Comparison of ENCODE assay signal across 15 cellular contexts in the genomic region with DNA sequence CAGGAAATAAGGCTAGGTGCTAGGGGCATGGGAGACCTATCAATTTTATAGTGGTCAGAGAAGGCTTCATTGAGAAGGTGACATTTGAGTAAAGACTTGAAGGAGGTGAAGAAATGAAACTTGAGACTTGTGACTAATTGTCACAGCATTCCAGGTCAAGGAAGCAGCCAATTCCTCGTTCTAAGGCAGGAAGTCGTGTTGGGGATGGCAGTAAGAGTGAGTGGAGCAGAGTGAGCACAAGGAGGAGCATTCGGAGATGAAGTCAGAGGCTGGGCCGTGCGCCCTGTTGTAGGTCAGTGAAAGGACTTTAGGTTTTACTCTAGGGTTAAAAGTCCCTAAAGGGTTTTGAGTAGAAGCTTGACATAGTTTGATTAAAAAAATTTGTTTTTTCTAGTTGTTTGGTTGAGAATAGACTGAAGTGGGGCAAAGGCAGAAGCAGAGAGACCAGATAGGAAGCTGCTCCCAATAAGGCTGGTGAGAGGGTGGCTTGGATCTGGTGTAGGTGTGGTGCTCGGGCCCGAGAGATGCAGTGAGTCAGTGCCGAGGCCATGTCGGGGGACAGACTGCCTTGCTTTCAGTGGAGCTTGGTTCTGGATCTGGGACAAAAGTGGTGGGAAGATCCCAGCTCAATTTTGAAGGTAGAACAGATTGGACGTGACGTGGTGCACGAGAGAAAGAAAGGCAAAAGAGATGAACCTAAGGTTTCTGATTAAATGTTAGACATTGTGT. TPM values are rescaled to one million over a fixed set of nuclear protein-coding genes. Genes with fewer than 3 reads are reported as not detected.
DNase-seq lines count a peak whose midpoint lies in the region; ATAC-seq and TF ChIP-seq lines count a peak whose summit lies in the region.
"Had no signal": no experiment of that assay in that cellular context is flagged by ENCODE, and none has a peak within 500 bp of the region (broad histone marks: within the 10 kb centered on the region; RNA-seq: fewer than 3 reads in every experiment).

No MANE protein-coding gene starts in this region.

- H3K36me3 Mint-ChIP-seq in Calu3 (ENCODE audit: insufficient read depth, unreplicated experiment) (peaks cover 35% of the 10 kb centered on the region), chondrocyte (ENCODE audit: low read depth) (no peaks in the 10 kb centered on the region)

- H3K4me1 Mint-ChIP-seq in Calu3 (ENCODE audit: low read depth, unreplicated experiment) (peaks cover 24% of the 10 kb centered on the region), chondrocyte (ENCODE audit: low read depth) (peaks cover 24% of the 10 kb centered on the region)

- no peak for TF ChIP-seq CTCF in Calu3 (IDR thresholded peaks at IDR 0.05; ENCODE audit: unreplicated experiment)
- no peak for TF ChIP-seq CTCF in chondrocyte (IDR thresholded peaks at IDR 0.05)

- no peak overlapping the region for H3K4ac ChIP-seq in mesendoderm (ENCODE audit: low read depth, low read length)

- H3K27ac ChIP-seq in mesendoderm (ENCODE audit: low read depth, low read length): no peak overlapping the region
- H3K27ac ChIP-seq: C4-2B, Peyer's patch had no signal

- peak overlapping the region; percentile 80 for H3K23ac ChIP-seq in mesendoderm (ENCODE audit: low read length)

- no peaks in the 10 kb centered on the region for H3K79me1 ChIP-seq in mesendoderm (ENCODE audit: low read length)

- peak overlapping the region; percentile 94 for H3K27ac Mint-ChIP-seq in Calu3 (ENCODE audit: unreplicated experiment)
- peak overlapping the region; percentile 49 for H3K27ac Mint-ChIP-seq in chondrocyte (ENCODE audit: unreplicated experiment)
- H3K27ac Mint-ChIP-seq: T-helper 2 cell treated with Interferon-gamma antibody and Interleukin-4, amounts not matched to agents 5 μg/mL and 100 μg/mL, for 36 hours had no signal

- peak overlapping the region; percentile 22 for H2AK5ac ChIP-seq in mesendoderm (ENCODE audit: low read length)

- ATAC-seq in GM21526 (IDR thresholded peaks at IDR 0.05; ENCODE audit: low FRiP score, unreplicated experiment): no peak

- peak overlapping the region; percentile 49 for H3K56ac ChIP-seq in mesendoderm (ENCODE audit: low read length)

- CTCF ChIA-PET in Calu3 (lab: Charles Lee): interaction anchor here (1.2 kb wide), 1 partner anchor 101 kb away, joined by 6 read pairs; no protein-coding TSS in a partner anchor

- H4K5ac ChIP-seq in mesendoderm (ENCODE audit: low read length): no peak overlapping the region

- WGBS in mesendoderm (ENCODE audit: extremely low coverage, insufficient coverage, low lambda C conversion rate): no CpG with 5 or more reads among the region's 12 CpGs

- BruUV-seq in Calu3 (replicated peaks; lab: Mats Ljungman, UMichigan): no TSS peak

- H3K4me3 ChIP-seq in mesendoderm (ENCODE audit: low read length): no peak overlapping the region
- H3K4me3 ChIP-seq: Peyer's patch had no signal

- H3K4me1 ChIP-seq in mesendoderm (ENCODE audit: control insufficient read depth, low read depth, low read length): peaks cover 2% of the 10 kb centered on the region

- H3K18ac ChIP-seq in mesendoderm (ENCODE audit: low read length): no peak overlapping the region

- H3K79me2 ChIP-seq in mesendoderm (ENCODE audit: control insufficient read depth, insufficient read depth, low read length): no peaks in the 10 kb centered on the region

- H3K27me3 ChIP-seq in mesendoderm (ENCODE audit: insufficient read depth, low read length, poor library complexity): no peaks in the 10 kb centered on the region
- H3K27me3 ChIP-seq: Peyer's patch had no signal

- peak overlapping the region; percentile 29 for H3K9ac ChIP-seq in mesendoderm (ENCODE audit: low read length)

- intact Hi-C loops in Calu3 (cut with micrococcal nuclease; ENCODE audit: unreplicated experiment): loop anchor here (5.0 kb wide), 1 partner anchor 355 kb away; no protein-coding TSS in a partner anchor

- H3K27me3 Mint-ChIP-seq in Calu3 (ENCODE audit: unreplicated experiment) (no peaks in the 10 kb centered on the region), chondrocyte (ENCODE audit: low read depth) (no peaks in the 10 kb centered on the region)

- H3K4me3 Mint-ChIP-seq in Calu3 (ENCODE audit: low read depth, unreplicated experiment) (peak overlapping the region; percentile 58), chondrocyte (ENCODE audit: unreplicated experiment) (no peak overlapping the region)
- H3K4me3 Mint-ChIP-seq: T-helper 2 cell treated with Interferon-gamma antibody and Interleukin-4, amounts not matched to agents 5 μg/mL and 100 μg/mL, for 36 hours had no signal

- H3K9me3 Mint-ChIP-seq in Calu3 (ENCODE audit: low read depth, unreplicated experiment) (no peaks in the 10 kb centered on the region), chondrocyte (ENCODE audit: low read depth) (no peaks in the 10 kb centered on the region)
- H3K9me3 Mint-ChIP-seq: T-helper 2 cell treated with Interferon-gamma antibody and Interleukin-4, amounts not matched to agents 5 μg/mL and 100 μg/mL, for 36 hours had no signal

- no peak overlapping the region for H2BK15ac ChIP-seq in mesendoderm (replicated peaks; ENCODE audit: low read depth)

- no peak overlapping the region for H4K8ac ChIP-seq in mesendoderm (ENCODE audit: low read depth, low read length)

- no peak overlapping the region for H3K4me2 ChIP-seq in mesendoderm (ENCODE audit: low read length)

- DNase-seq in Calu3 (peak; percentile 75), HT-29 (ENCODE audit: low spot score) (peak; percentile 33), chondrocyte (ENCODE audit: low spot score) (no peak), mesendoderm (peak; percentile 88), SW480 (ENCODE audit: low spot score) (no peak), NCI-H2081 treated with DMSO at 0.1 percent for 48 hours (lab: John Stamatoyannopoulos, UW) (no peak)
- no peak for DNase-seq in stimulated activated CD4-positive, alpha-beta T cell treated with anti-CD3 and anti-CD28 coated beads, Interleukin-4, amount 100 ng/mL, for 24 hours
- DNase-seq: activated naive CD4-positive, alpha-beta T cell treated with anti-CD3 and anti-CD28 coated beads, Interleukin-2, amount 50 U/mL, for 16 hours; cerebellar nuclear complex; GF-D8; Peyer's patch; stimulated activated naive CD4-positive, alpha-beta T cell treated with Interleukin-2 at 50 U/mL for 16 hours had no signal

- H2BK5ac ChIP-seq in mesendoderm (ENCODE audit: low read length): no peak overlapping the region

- no peak overlapping the region for H2BK120ac ChIP-seq in mesendoderm (ENCODE audit: low read depth, low read length)

- H3K36me3 ChIP-seq in mesendoderm (ENCODE audit: control insufficient read depth, insufficient read depth, low read length): no peaks in the 10 kb centered on the region
- H3K36me3 ChIP-seq: Peyer's patch had no signal

RNA-seq across cellular contexts. Expression of a gene that starts 2.6 kb away (rescaled TPM):
- total RNA-seq in Calu3 (2022) (12.5 and 14.6 TPM in 2 replicates), chondrocyte (8.3 to 10.0 TPM (median 8.7 TPM) in 3 replicates)
- total RNA-seq in HT-29 (2014; rRNA removed; shearing (Covaris generic)): 2.6 and 5.8 TPM in 2 replicates
- polyA plus RNA-seq in mesendoderm (2013, experiment 1 of 2): 1.3 TPM
- 1.2 TPM for polyA plus RNA-seq in mesendoderm (2013, experiment 2 of 2)

RNA-seq across cellular contexts. Expression of a gene that starts 42.2 kb away (rescaled TPM):
- 0.17 and 0.64 TPM in 2 replicates for total RNA-seq in Calu3 (2022)
- 0.08 TPM in 1 of 2 replicates, not detected in the other for total RNA-seq in HT-29 (2014; rRNA removed; shearing (Covaris generic))
- not detected in 3 replicates for total RNA-seq in chondrocyte
- polyA plus RNA-seq in mesendoderm (2013, experiment 1 of 2): 0.03 TPM
- 0.01 TPM for polyA plus RNA-seq in mesendoderm (2013, experiment 2 of 2)

Comparison
In these comparisons a context has a peak if more than half of its experiments do, and no peak if none do; other contexts are left out.
1. DNase-seq: peak in Calu3 (single experiment), HT-29 (single experiment) and mesendoderm (single experiment); none in chondrocyte (single experiment), SW480 (single experiment), NCI-H2081 treated with DMSO at 0.1 percent for 48 hours (single experiment) and stimulated activated CD4-positive, alpha-beta T cell treated with anti-CD3 and anti-CD28 coated beads, Interleukin-4, amount 100 ng/mL, for 24 hours (single experiment).